In genomic region chr19:3867971-3868769, GRCh38 we compare ENCODE assay signal across 1 cellular context.
TF ChIP-seq lines count a peak whose summit lies in the region.

No MANE protein-coding gene starts in this region.

TF ChIP-seq in H1, 55 proteins besides CTCF, POLR2A, EP300 and RAD21:
- TF ChIP-seq E2F6 (IDR thresholded peaks at IDR 0.05) (0 out of 2 replicates have a peak, but pooled peaks have one; percentile 11), SP4 (IDR thresholded peaks at IDR 0.05; ENCODE audit: low read length) (no peak)
